In genomic region chr19:18319591-18320135, GRCh38 we compare ENCODE assay signal across 1 cellular context.
TF ChIP-seq lines count a peak whose summit lies in the region.

No MANE protein-coding gene starts in this region.

TF ChIP-seq in HepG2, 621 proteins besides CTCF, POLR2A, EP300 and RAD21 (continued from another document and continues in another):
- TF ChIP-seq FOXP4 (CRISPR knock-in tag; IDR thresholded peaks at IDR 0.05) = peak; percentile 98
- TF ChIP-seq MAX (IDR thresholded peaks at IDR 0.05) = peak; percentile 73
- TF ChIP-seq IRF2 (CRISPR knock-in tag; IDR thresholded peaks at IDR 0.05) = peak; percentile 86; the same call in 1 of the 2 replicates
- peak; percentile 87 for TF ChIP-seq MTA1 (CRISPR knock-in tag; IDR thresholded peaks at IDR 0.05; ENCODE audit: borderline replicate concordance)
- TF ChIP-seq SOX13 (IDR thresholded peaks at IDR 0.05) = no peak
- TF ChIP-seq SOX13 (CRISPR knock-in tag; conservative IDR thresholded peaks at IDR 0.05 in 1 of 2, IDR thresholded peaks at IDR 0.05 in 1 of 2) = peak in 1 of 2 experiments; percentile 89; a peak in 2 of 4 replicates
- TF ChIP-seq SP5 (CRISPR knock-in tag; IDR thresholded peaks at IDR 0.05; ENCODE audit: borderline replicate concordance, low read depth) = peak; percentile 87
- no peak for TF ChIP-seq TCF12 (IDR thresholded peaks at IDR 0.05)
- TF ChIP-seq TCF12 (CRISPR knock-in tag; IDR thresholded peaks at IDR 0.05) = 0 out of 2 replicates have a peak, but pooled peaks have one; percentile 30
- TF ChIP-seq ZNF296 (CRISPR knock-in tag; conservative IDR thresholded peaks at IDR 0.05) = peak; percentile 77; the same call in 1 of the 2 replicates
- no peak for TF ChIP-seq CC2D1A (CRISPR knock-in tag; IDR thresholded peaks at IDR 0.05)
- TF ChIP-seq FOXJ3 (CRISPR knock-in tag; IDR thresholded peaks at IDR 0.05; ENCODE audit: borderline replicate concordance) = peak; percentile 85; the same call in 1 of the 2 replicates
- peak; percentile 31; the same call in 1 of the 2 replicates for TF ChIP-seq ZNF317 (CRISPR knock-in tag; IDR thresholded peaks at IDR 0.05)
- TF ChIP-seq ZNF343 (CRISPR knock-in tag; IDR thresholded peaks at IDR 0.05) = peak; percentile 67; the same call in 1 of the 2 replicates
- TF ChIP-seq SIN3B (IDR thresholded peaks at IDR 0.05; ENCODE audit: low read length) = no peak
- no peak for TF ChIP-seq SP140L (CRISPR knock-in tag; IDR thresholded peaks at IDR 0.05; ENCODE audit: borderline replicate concordance)
- no peak for TF ChIP-seq ATF4 (CRISPR knock-in tag; IDR thresholded peaks at IDR 0.05)
- no peak for TF ChIP-seq HNRNPLL (IDR thresholded peaks at IDR 0.05; ENCODE audit: low read depth, low read length, poor library complexity, severe bottlenecking)
- peak; percentile 94 for TF ChIP-seq TARDBP (CRISPR knock-in tag; IDR thresholded peaks at IDR 0.05)
- TF ChIP-seq SAFB2 (CRISPR knock-in tag; IDR thresholded peaks at IDR 0.05; ENCODE audit: borderline replicate concordance, low read depth) = no peak
- peak; percentile 94 for TF ChIP-seq ZMYM3 (CRISPR knock-in tag; IDR thresholded peaks at IDR 0.05)
- TF ChIP-seq FOXK2 (IDR thresholded peaks at IDR 0.05) = peak; percentile 47; the same call in 1 of the 2 replicates
- TF ChIP-seq SMARCE1 (IDR thresholded peaks at IDR 0.05; ENCODE audit: borderline replicate concordance) = no peak
- peak; percentile 89; the same call in 1 of the 2 replicates for TF ChIP-seq THRA (CRISPR knock-in tag; IDR thresholded peaks at IDR 0.05; ENCODE audit: borderline replicate concordance)
- TF ChIP-seq HNRNPUL1 (IDR thresholded peaks at IDR 0.05; ENCODE audit: low read depth, low read length) = no peak
- TF ChIP-seq ARNT2 (CRISPR knock-in tag; IDR thresholded peaks at IDR 0.05; ENCODE audit: low read depth) = no peak
- TF ChIP-seq HNF4G (IDR thresholded peaks at IDR 0.05; ENCODE audit: borderline replicate concordance, low read depth, low read length) = peak; percentile 40; the same call in 1 of the 2 replicates
- peak; percentile 95 for TF ChIP-seq HNF4G (CRISPR knock-in tag; IDR thresholded peaks at IDR 0.05; ENCODE audit: borderline replicate concordance, low read depth)
- TF ChIP-seq IKZF5 (CRISPR knock-in tag; IDR thresholded peaks at IDR 0.05) = peak; percentile 91
- peak; percentile 59; the same call in 1 of the 2 replicates for TF ChIP-seq ZNF441 (CRISPR knock-in tag; IDR thresholded peaks at IDR 0.05; ENCODE audit: borderline replicate concordance)
- TF ChIP-seq TEAD3 (CRISPR knock-in tag; optimal IDR thresholded peaks at IDR 0.05; ENCODE audit: borderline replicate concordance) = peak; percentile 90
- peak; percentile 75 for TF ChIP-seq MIER3 (CRISPR knock-in tag; IDR thresholded peaks at IDR 0.05; ENCODE audit: borderline replicate concordance)
- TF ChIP-seq ZBTB20 (CRISPR knock-in tag; IDR thresholded peaks at IDR 0.05; ENCODE audit: borderline replicate concordance, low read depth) = peak; percentile 46; the same call in 1 of the 2 replicates
- no peak for TF ChIP-seq DNMT1 (CRISPR knock-in tag; IDR thresholded peaks at IDR 0.05)
- 0 out of 2 replicates have a peak, but pooled peaks have one; percentile 46 for TF ChIP-seq ZSCAN22 (CRISPR knock-in tag; IDR thresholded peaks at IDR 0.05)
- peak; percentile 81; the same call in 1 of the 2 replicates for TF ChIP-seq ZNF788 (CRISPR knock-in tag; IDR thresholded peaks at IDR 0.05; ENCODE audit: borderline replicate concordance)
- peak; percentile 73; the same call in 1 of the 2 replicates for TF ChIP-seq ZNF430 (CRISPR knock-in tag; IDR thresholded peaks at IDR 0.05)
- TF ChIP-seq RAD51 (IDR thresholded peaks at IDR 0.05; ENCODE audit: borderline replicate concordance) = no peak
- peak; percentile 52; the same call in 1 of the 2 replicates for TF ChIP-seq KLF12 (CRISPR knock-in tag; IDR thresholded peaks at IDR 0.05; ENCODE audit: borderline replicate concordance)
- TF ChIP-seq ESRRA (CRISPR knock-in tag; IDR thresholded peaks at IDR 0.05; ENCODE audit: low read depth) = peak; percentile 87
- no peak; the same call in 1 of the 2 replicates for TF ChIP-seq MYC (CRISPR knock-in tag; IDR thresholded peaks at IDR 0.05; ENCODE audit: borderline replicate concordance)
- TF ChIP-seq ARID4A (CRISPR knock-in tag; IDR thresholded peaks at IDR 0.05; ENCODE audit: borderline replicate concordance) = peak; percentile 78; the same call in 1 of the 2 replicates
- TF ChIP-seq DRAP1 (CRISPR knock-in tag; IDR thresholded peaks at IDR 0.05) = peak; percentile 41; the same call in 1 of the 2 replicates
- peak; percentile 95 for TF ChIP-seq TFE3 (CRISPR knock-in tag; IDR thresholded peaks at IDR 0.05)
- TF ChIP-seq CBFB (CRISPR knock-in tag; IDR thresholded peaks at IDR 0.05) = no peak
- peak; percentile 76; the same call in 1 of the 2 replicates for TF ChIP-seq TBX3 (IDR thresholded peaks at IDR 0.05; ENCODE audit: borderline replicate concordance)
- peak; percentile 70 for TF ChIP-seq KDM3A (CRISPR knock-in tag; IDR thresholded peaks at IDR 0.05; ENCODE audit: low read depth)
- peak; percentile 42; the same call in 1 of the 2 replicates for TF ChIP-seq KDM2A (CRISPR knock-in tag; IDR thresholded peaks at IDR 0.05; ENCODE audit: borderline replicate concordance, low read depth)
- 0 out of 2 replicates have a peak, but pooled peaks have one; percentile 60 for TF ChIP-seq ZFP1 (CRISPR knock-in tag; IDR thresholded peaks at IDR 0.05)
- 0 out of 2 replicates have a peak, but pooled peaks have one; percentile 26 for TF ChIP-seq HOMEZ (CRISPR knock-in tag; IDR thresholded peaks at IDR 0.05; ENCODE audit: low read depth)
- no peak for TF ChIP-seq ZSCAN21 (CRISPR knock-in tag; IDR thresholded peaks at IDR 0.05; ENCODE audit: borderline replicate concordance)
- peak; percentile 82; the same call in 1 of the 2 replicates for TF ChIP-seq ZNF761 (CRISPR knock-in tag; conservative IDR thresholded peaks at IDR 0.05)
- TF ChIP-seq MAFF (IDR thresholded peaks at IDR 0.05; ENCODE audit: low read depth, low read length) = no peak
